ENCODE assay signal across 13 cellular contexts in the genomic region with DNA sequence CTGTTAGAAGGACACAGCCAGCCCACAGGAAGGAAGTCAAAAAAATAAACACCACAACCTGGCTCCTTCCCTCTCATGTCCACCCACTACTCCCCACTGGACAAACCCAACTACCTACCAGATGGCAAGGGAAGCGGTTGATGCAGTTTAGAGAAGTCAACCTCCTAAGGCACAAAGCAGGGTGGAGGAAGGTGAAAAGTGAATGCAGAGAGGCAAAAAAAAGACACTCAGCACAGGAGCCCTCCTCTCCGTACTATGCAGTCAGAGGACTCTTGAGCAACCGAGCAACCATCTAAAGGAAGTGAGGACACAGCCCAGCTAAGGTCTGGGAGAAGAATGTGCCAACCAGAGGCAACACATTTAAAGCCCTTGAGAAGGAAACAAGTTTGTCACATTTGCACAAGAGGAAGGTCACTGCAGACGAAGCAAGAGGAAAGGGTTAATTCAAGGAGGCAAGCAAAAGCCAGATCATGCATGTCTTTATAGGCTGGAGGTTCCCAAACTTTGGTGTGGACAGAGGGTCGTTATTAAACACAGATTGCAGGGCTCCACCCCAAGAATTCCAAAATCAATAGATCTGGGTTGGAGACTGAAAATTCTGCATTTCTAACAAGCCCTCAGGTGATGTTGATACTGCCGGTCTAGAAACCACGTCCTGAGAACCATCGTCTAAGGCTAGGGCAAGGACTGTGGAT. TPM values are rescaled to one million over a fixed set of nuclear protein-coding genes. Genes with fewer than 3 reads are reported as not detected.
A peak's percentile ranks its signal among the peaks of the same experiment; 100 is the strongest.
DNase-seq lines count a peak whose midpoint lies in the region; ATAC-seq and TF ChIP-seq lines count a peak whose summit lies in the region.
"Had no signal": no experiment of that assay in that cellular context is flagged by ENCODE, and none has a peak within 500 bp of the region (broad histone marks: within the 10 kb centered on the region; RNA-seq: fewer than 3 reads in every experiment).

No MANE protein-coding gene starts in this region.

- H3K9me3 Mint-ChIP-seq in CD4-positive, alpha-beta memory T cell = peaks cover 0 to 2% (median 0%) of the 10 kb centered on the region in 8 donors
- H3K9me3 Mint-ChIP-seq in activated T-helper 2 cell treated with anti-CD3 and anti-CD28 coated beads, Interferon-gamma antibody, Interleukin-2, Interleukin-4, amounts not matched to agents 10 μg/mL and 5 μg/mL and 100 μg/mL, durations not matched to agents 14 hours and 24 hours and 36 hours = no peaks in the 10 kb centered on the region
- H3K9me3 Mint-ChIP-seq: stimulated activated naive CD8-positive, alpha-beta T cell treated with anti-CD3 and anti-CD28 coated beads, Interleukin-15, Interleukin-2, amounts not matched to agents 100 ng/mL and 50 ng/mL, for 24 hours had no signal

- H3K9me3 ChIP-seq in CD4-positive, alpha-beta memory T cell (ENCODE audit: control insufficient read depth in 1 of 2, low read length in 2 of 2) = no peaks in the 10 kb centered on the region
- H3K9me3 ChIP-seq in mucosa of descending colon = no peaks in the 10 kb centered on the region
- H3K9me3 ChIP-seq: ovary had no signal

- POLR2A ChIA-PET in CD4-positive, alpha-beta memory T cell (lab: Charles Lee; ENCODE audit: partially characterized antibody) = interaction anchor here (0.8 kb wide), 1 partner anchor 301 kb away, joined by 3 read pairs; no protein-coding TSS in a partner anchor

- H3K4me1 Mint-ChIP-seq in CD4-positive, alpha-beta memory T cell = peaks cover 51 to 70% (median 62%) of the 10 kb centered on the region in 4 donors
- peaks cover 52% of the 10 kb centered on the region for H3K4me1 Mint-ChIP-seq in activated T-helper 2 cell treated with anti-CD3 and anti-CD28 coated beads, Interferon-gamma antibody, Interleukin-2, Interleukin-4, amounts not matched to agents 10 μg/mL and 5 μg/mL and 100 μg/mL, durations not matched to agents 14 hours and 24 hours and 36 hours (ENCODE audit: low read depth)

- no peaks in the 10 kb centered on the region for H3K36me3 ChIP-seq in CD4-positive, alpha-beta memory T cell (ENCODE audit: insufficient read depth, low read length)
- H3K36me3 ChIP-seq in mucosa of descending colon (ENCODE audit: low read depth) = no peaks in the 10 kb centered on the region
- H3K36me3 ChIP-seq: ovary had no signal

- CTCF ChIA-PET in CD4-positive, alpha-beta memory T cell (lab: Charles Lee; ENCODE audit: partially characterized antibody) = interaction anchor here (1.5 to 2.8 kb wide), 2 partner anchors 15 to 19 kb away, joined by 4 to 14 read pairs; partner anchors contain the start of gene TP53BP2

- ATAC-seq in mucosa of descending colon = peak; percentile 43
- ATAC-seq in HG03097 (IDR thresholded peaks at IDR 0.05; ENCODE audit: low FRiP score, unreplicated experiment) = no peak
- ATAC-seq: HCT116 had no signal

- no peaks in the 10 kb centered on the region for H3K27me3 ChIP-seq in CD4-positive, alpha-beta memory T cell (ENCODE audit: insufficient read depth, low read length)
- H3K27me3 ChIP-seq: ovary had no signal

- in situ Hi-C loops in KBM-7 (cut with MboI; ENCODE audit: low pct_unique_long_range_greater_than_20kb, low sequenced_read_pairs) = no loop called here

- H3K4me1 ChIP-seq in CD4-positive, alpha-beta memory T cell (ENCODE audit: insufficient read depth, low read length) = peaks cover 57% of the 10 kb centered on the region
- H3K4me1 ChIP-seq in mucosa of descending colon (ENCODE audit: low read depth) = peaks cover 15% of the 10 kb centered on the region

- peaks cover 3 to 9% of the 10 kb centered on the region in 2 donors for H3K36me3 Mint-ChIP-seq in CD4-positive, alpha-beta memory T cell
- H3K36me3 Mint-ChIP-seq in activated T-helper 2 cell treated with anti-CD3 and anti-CD28 coated beads, Interferon-gamma antibody, Interleukin-2, Interleukin-4, amounts not matched to agents 10 μg/mL and 5 μg/mL and 100 μg/mL, durations not matched to agents 14 hours and 24 hours and 36 hours (ENCODE audit: low read depth) = peaks cover 19% of the 10 kb centered on the region

- H3K27ac Mint-ChIP-seq in CD4-positive, alpha-beta memory T cell = peak overlapping the region in 5 of 7 donors; percentile 13 to 67 (median 39)
- peak overlapping the region; percentile 3 for H3K27ac Mint-ChIP-seq in activated T-helper 2 cell treated with anti-CD3 and anti-CD28 coated beads, Interferon-gamma antibody, Interleukin-2, Interleukin-4, amounts not matched to agents 10 μg/mL and 5 μg/mL and 100 μg/mL, durations not matched to agents 14 hours and 24 hours and 36 hours
- H3K27ac Mint-ChIP-seq: stimulated activated naive CD8-positive, alpha-beta T cell treated with anti-CD3 and anti-CD28 coated beads, Interleukin-15, Interleukin-2, amounts not matched to agents 100 ng/mL and 50 ng/mL, for 24 hours had no signal

- H3K27me3 Mint-ChIP-seq in CD4-positive, alpha-beta memory T cell = no peaks in the 10 kb centered on the region
- H3K27me3 Mint-ChIP-seq in activated T-helper 2 cell treated with anti-CD3 and anti-CD28 coated beads, Interferon-gamma antibody, Interleukin-2, Interleukin-4, amounts not matched to agents 10 μg/mL and 5 μg/mL and 100 μg/mL, durations not matched to agents 14 hours and 24 hours and 36 hours (ENCODE audit: low read depth) = no peaks in the 10 kb centered on the region
- H3K27me3 Mint-ChIP-seq: stimulated activated naive CD8-positive, alpha-beta T cell treated with anti-CD3 and anti-CD28 coated beads, Interleukin-15, Interleukin-2, amounts not matched to agents 100 ng/mL and 50 ng/mL, for 24 hours had no signal

- H3K27ac ChIP-seq in CD4-positive, alpha-beta memory T cell (ENCODE audit: low read depth, low read length) = no peak overlapping the region
- H3K27ac ChIP-seq: ovary had no signal

- no peak for TF ChIP-seq CTCF in mucosa of descending colon (IDR thresholded peaks at IDR 0.05)

- peak overlapping the region in 7 of 8 donors; percentile 7 to 72 (median 58) for H3K4me3 Mint-ChIP-seq in CD4-positive, alpha-beta memory T cell
- H3K4me3 Mint-ChIP-seq in activated T-helper 2 cell treated with anti-CD3 and anti-CD28 coated beads, Interferon-gamma antibody, Interleukin-2, Interleukin-4, amounts not matched to agents 10 μg/mL and 5 μg/mL and 100 μg/mL, durations not matched to agents 14 hours and 24 hours and 36 hours (ENCODE audit: low read depth) = no peak overlapping the region
- H3K4me3 Mint-ChIP-seq: stimulated activated naive CD8-positive, alpha-beta T cell treated with anti-CD3 and anti-CD28 coated beads, Interleukin-15, Interleukin-2, amounts not matched to agents 100 ng/mL and 50 ng/mL, for 24 hours had no signal

- DNase-seq in CD4-positive, alpha-beta memory T cell = no peak
- DNase-seq in KBM-7 (peak; percentile 79), mucosa of descending colon (no peak), superior temporal gyrus (ENCODE audit: extremely low spot score) (no peak)
- no peak for DNase-seq in activated T-helper 2 cell treated with anti-CD3 and anti-CD28 coated beads, Interferon-gamma antibody, Interleukin-2, Interleukin-4, amounts not matched to agents 10 μg/mL and 5 μg/mL and 100 μg/mL, durations not matched to agents 14 hours and 24 hours and 36 hours (ENCODE audit: low spot score)
- no peak for DNase-seq in stimulated activated CD4-positive, alpha-beta T cell treated with anti-CD3 and anti-CD28 coated beads, Interleukin-2, amount 100 ng/mL, for 24 hours
- no peak for DNase-seq in NK-92 treated with Interleukin-12 subunit alpha and Interleukin-12 subunit beta, amount 100 ng/mL, for 24 hours (lab: John Stamatoyannopoulos, UW)
- DNase-seq: activated CD8-positive, alpha-beta memory T cell treated with anti-CD3 and anti-CD28 coated beads for 24 hours; NCI-H1694; ovary had no signal

- intact Hi-C loops in CD4-positive, alpha-beta memory T cell (cut with micrococcal nuclease) = loop anchor here (5.0 kb wide), 1 partner anchor 49 kb away; no protein-coding TSS in a partner anchor
- intact Hi-C loops in activated T-helper 2 cell treated with anti-CD3 and anti-CD28 coated beads, Interferon-gamma antibody, Interleukin-2, Interleukin-4, amounts not matched to agents 10 μg/mL and 5 μg/mL and 100 μg/mL, durations not matched to agents 14 hours and 24 hours and 36 hours (cut with micrococcal nuclease) = no loop called here
- intact Hi-C loops in mucosa of descending colon (cut with DNase I, micrococcal nuclease) = no loop called here

- no peak overlapping the region for H3K4me3 ChIP-seq in CD4-positive, alpha-beta memory T cell (ENCODE audit: low read length in 2 of 2)
- H3K4me3 ChIP-seq in mucosa of descending colon = no peak overlapping the region
- H3K4me3 ChIP-seq: ovary had no signal

RNA-seq across cellular contexts. Expression of gene TP53BP2, which starts 19.8 kb away (rescaled TPM):
- 10 to 100 TPM; 48.3 to 49.8 TPM for total RNA-seq in CD4-positive, alpha-beta memory T cell
- polyA plus RNA-seq in CD4-positive, alpha-beta memory T cell = 10 to 100 TPM in 1 of 2 donors, 1 to 10 TPM in 1; 8.5 to 19.3 TPM
- total RNA-seq in activated T-helper 2 cell treated with anti-CD3 and anti-CD28 coated beads, Interferon-gamma antibody, Interleukin-2, Interleukin-4, amounts not matched to agents 10 μg/mL and 5 μg/mL and 100 μg/mL, durations not matched to agents 14 hours and 24 hours and 36 hours = 37.5 and 40.9 TPM in 2 replicates
- total RNA-seq in mucosa of descending colon = 10 to 100 TPM; 30.6 to 34.5 (median 32.5) TPM
